12 cellular contexts compared by ENCODE assay signal in the genomic region with DNA sequence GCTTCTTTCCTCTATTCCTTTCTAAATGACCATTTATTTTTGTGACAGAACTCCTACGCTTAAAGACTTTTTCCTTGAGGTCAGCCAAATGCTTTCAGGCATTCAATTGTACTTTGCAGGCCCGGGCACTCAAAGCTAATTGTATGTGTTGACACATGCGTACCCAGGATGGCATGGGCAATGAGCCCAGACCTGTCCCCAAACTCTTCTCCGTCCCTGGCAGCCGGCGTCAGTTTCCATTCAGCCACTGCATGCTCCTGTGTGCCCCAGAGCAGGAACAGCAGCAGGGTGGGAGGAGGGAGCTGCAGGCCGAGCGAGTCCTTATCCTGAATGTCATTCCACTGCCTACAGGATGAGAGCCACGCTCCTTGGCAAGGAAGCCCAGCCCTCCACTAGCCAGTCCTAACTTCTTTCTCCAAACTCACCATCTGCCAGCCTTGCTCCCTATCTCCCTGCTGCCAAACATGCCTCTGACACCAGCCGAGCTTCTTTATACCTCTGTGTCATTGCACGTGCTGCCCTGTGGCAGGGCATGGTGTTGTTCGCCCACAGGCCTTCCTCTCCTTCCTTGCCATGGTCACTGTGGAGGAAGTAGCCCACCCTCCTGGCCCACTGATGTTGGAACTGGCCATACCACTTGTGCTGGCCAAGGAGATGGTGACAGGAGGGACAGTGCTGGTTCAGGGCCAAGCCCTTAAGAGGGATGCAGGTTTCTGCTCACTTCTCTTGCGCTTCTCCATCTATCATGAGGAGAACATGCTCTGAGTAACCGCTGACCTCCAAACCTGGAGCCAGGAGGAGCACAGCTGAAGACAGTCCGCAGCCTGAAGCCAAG.
DNase-seq lines count a peak whose midpoint lies in the region; ATAC-seq and TF ChIP-seq lines count a peak whose summit lies in the region.
"Had no signal": no experiment of that assay in that cellular context is flagged by ENCODE, and none has a peak within 500 bp of the region (broad histone marks: within the 10 kb centered on the region; RNA-seq: fewer than 3 reads in every experiment).

No MANE protein-coding gene starts in this region.

- 60% methylated on average over 15 of the region's 15 CpGs for WGBS in right cardiac atrium

- H3K27ac ChIP-seq in right cardiac atrium (ENCODE audit: low read length): peak overlapping the region; percentile 76
- peak overlapping the region; percentile 74 for H3K27ac ChIP-seq in skeletal muscle tissue (ENCODE audit: low read depth, low read length)
- H3K27ac ChIP-seq: BLaER1 had no signal

- POLR2A ChIA-PET in MCF 10A (lab: Yijun Ruan, JAX): interaction anchor here (0.6 to 1.9 kb wide), 8 partner anchors 61 to 150 kb away, joined by 3 to 10 read pairs (median 3); no protein-coding TSS in a partner anchor

- H3K9me3 ChIP-seq in right cardiac atrium (ENCODE audit: control insufficient read depth, low read length): no peaks in the 10 kb centered on the region
- no peaks in the 10 kb centered on the region for H3K9me3 ChIP-seq in skeletal muscle tissue (ENCODE audit: control insufficient read depth in 3 of 3, low read length in 3 of 3)
- H3K9me3 ChIP-seq: BLaER1 had no signal

- H3K27ac Mint-ChIP-seq in MCF 10A (ENCODE audit: low read depth, unreplicated experiment): no peak overlapping the region

- no peaks in the 10 kb centered on the region for H3K9me3 Mint-ChIP-seq in MCF 10A (ENCODE audit: unreplicated experiment)

- H3K36me3 ChIP-seq in skeletal muscle tissue (ENCODE audit: control insufficient read depth in 3 of 3, insufficient read depth in 3 of 3, low read length in 3 of 3): no peaks in the 10 kb centered on the region
- H3K36me3 ChIP-seq: BLaER1 had no signal

- no peak overlapping the region for H3K4me3 Mint-ChIP-seq in MCF 10A (ENCODE audit: unreplicated experiment)

- H3K27me3 Mint-ChIP-seq in MCF 10A (ENCODE audit: insufficient read depth, unreplicated experiment): no peaks in the 10 kb centered on the region

- no peaks in the 10 kb centered on the region for H3K27me3 ChIP-seq in right cardiac atrium (ENCODE audit: control insufficient read depth, insufficient read depth)
- no peaks in the 10 kb centered on the region for H3K27me3 ChIP-seq in skeletal muscle tissue (ENCODE audit: control insufficient read depth in 3 of 3, insufficient read depth in 3 of 3, low read length in 3 of 3)
- H3K27me3 ChIP-seq: BLaER1 had no signal

- H3K4me3 ChIP-seq in right cardiac atrium (ENCODE audit: low read length) (no peak overlapping the region), skeletal muscle tissue (ENCODE audit: low read length in 3 of 3) (peak overlapping the region in 2 of 3 donors; percentile 33 to 49)
- H3K4me3 ChIP-seq: BLaER1 had no signal

- peaks cover 2% of the 10 kb centered on the region for H3K4me1 ChIP-seq in right cardiac atrium (ENCODE audit: control insufficient read depth, insufficient read depth, low read length)
- H3K4me1 ChIP-seq in skeletal muscle tissue (ENCODE audit: control insufficient read depth in 3 of 3, insufficient read depth in 3 of 3, low read length in 3 of 3): peaks cover 38 to 52% (median 46%) of the 10 kb centered on the region in 3 donors
- H3K4me1 ChIP-seq: BLaER1 had no signal

- DNase-seq in NCI-H1105 (lab: John Stamatoyannopoulos, UW): peak; percentile 58
- peak; percentile 67 for DNase-seq in MCF 10A (ENCODE audit: unreplicated experiment)
- DNase-seq in right cardiac atrium: peak; percentile 81 to 91 (median 89)
- DNase-seq in stimulated activated CD4-positive, alpha-beta T cell treated with anti-CD3 and anti-CD28 coated beads, Interleukin-4, amount 100 ng/mL, for 4 hours: no peak
- DNase-seq in HK-2 (ENCODE audit: unreplicated experiment): no peak
- DNase-seq: activated naive CD4-positive, alpha-beta T cell treated with anti-CD3 and anti-CD28 coated beads, Interleukin-2, amount 50 U/mL, for 16 hours; EL; NCI-H526 treated with DMSO at 0.1 percent for 48 hours had no signal

- no peaks in the 10 kb centered on the region for H3K36me3 Mint-ChIP-seq in MCF 10A (ENCODE audit: insufficient read depth, unreplicated experiment)

- CTCF ChIA-PET in MCF 10A (lab: Yijun Ruan, JAX): interaction anchor here (0.5 to 8.1 kb wide), 12 partner anchors 10 to 443 kb away, joined by 3 to 92 read pairs (median 3); no protein-coding TSS in a partner anchor

- H3K9ac ChIP-seq in skeletal muscle tissue (ENCODE audit: low read depth in 1 of 3, low read length in 3 of 3): peak overlapping the region in 2 of 3 donors; percentile 36 to 47
- H3K9ac ChIP-seq: BLaER1 had no signal

- intact Hi-C loops in MCF 10A (cut with micrococcal nuclease): no loop called here
- intact Hi-C loops in right cardiac atrium (cut with DNase I): loop anchor here in 1 of 4 donors (5.0 kb wide), 1 partner anchor 143 kb away; no protein-coding TSS in a partner anchor

- ATAC-seq in right cardiac atrium (peak; percentile 84 to 89), HG03457 (IDR thresholded peaks at IDR 0.05; ENCODE audit: unreplicated experiment) (no peak), HG02884 (IDR thresholded peaks at IDR 0.05; ENCODE audit: unreplicated experiment) (no peak)

- no peak for TF ChIP-seq CTCF in MCF 10A (IDR thresholded peaks at IDR 0.05; ENCODE audit: unreplicated experiment)

- BruUV-seq in MCF 10A (replicated peaks; lab: Mats Ljungman, UMichigan): no TSS peak

- H3K4me1 Mint-ChIP-seq in MCF 10A (ENCODE audit: insufficient read depth, unreplicated experiment): peaks cover 15% of the 10 kb centered on the region

Comparison
In these comparisons a context has a peak if more than half of its experiments do, and no peak if none do; other contexts are left out.
1. DNase-seq: peak in NCI-H1105 (single experiment), MCF 10A (single experiment) and right cardiac atrium (3 of 3); none in stimulated activated CD4-positive, alpha-beta T cell treated with anti-CD3 and anti-CD28 coated beads, Interleukin-4, amount 100 ng/mL, for 4 hours (0 of 2) and HK-2 (single experiment).
2. ATAC-seq: peak in right cardiac atrium (2 of 2); none in HG03457 (single experiment) and HG02884 (single experiment).